Comparison of ENCODE assay signal across 14 cellular contexts in genomic region chr3:140859592-140860336, GRCh38.
A peak's percentile ranks its signal among the peaks of the same experiment; 100 is the strongest.
DNase-seq lines count a peak whose midpoint lies in the region; ATAC-seq and TF ChIP-seq lines count a peak whose summit lies in the region.
"Had no signal": no experiment of that assay in that cellular context is flagged by ENCODE, and none has a peak within 500 bp of the region (broad histone marks: within the 10 kb centered on the region; RNA-seq: fewer than 3 reads in every experiment).

No MANE protein-coding gene starts in this region.

- peaks cover 31% of the 10 kb centered on the region for H3K4me1 ChIP-seq in OCI-LY1 (ENCODE audit: insufficient read depth, low read length, severe bottlenecking)
- H3K4me1 ChIP-seq: colonic mucosa had no signal

- DNase-seq in NCI-H1105 (lab: John Stamatoyannopoulos, UW) (peak; percentile 55), left kidney (ENCODE audit: low read depth, low spot score) (peak; percentile 43), activated T-cell treated with anti-CD3 and anti-CD28 coated beads for 4 hours (no peak)
- DNase-seq in activated naive CD4-positive, alpha-beta T cell treated with anti-CD3 and anti-CD28 coated beads for 36 hours: no peak
- DNase-seq: activated naive CD8-positive, alpha-beta T cell treated with anti-CD3 and anti-CD28 coated beads, Interleukin-2, amount 50 U/mL, for 24 hours; colonic mucosa; GOT3; stimulated activated CD4-positive, alpha-beta T cell treated with anti-CD3 and anti-CD28 coated beads, Interleukin-4, amount 100 ng/mL, for 4 hours; stimulated activated naive CD8-positive, alpha-beta T cell treated with anti-CD3 and anti-CD28 coated beads, Interleukin-15, amount 100 ng/mL, for 72 hours had no signal

- no peaks in the 10 kb centered on the region for H3K36me3 ChIP-seq in OCI-LY1 (ENCODE audit: insufficient read depth, low read length)
- H3K36me3 ChIP-seq: colonic mucosa had no signal

- peak; percentile 61 for ATAC-seq in GM19324 (IDR thresholded peaks at IDR 0.05; ENCODE audit: low FRiP score, unreplicated experiment)
- ATAC-seq in GM18858 (IDR thresholded peaks at IDR 0.05; ENCODE audit: unreplicated experiment): no peak
- no peak for ATAC-seq in GM19452 (IDR thresholded peaks at IDR 0.05; ENCODE audit: unreplicated experiment)
- ATAC-seq: activated naive CD8-positive, alpha-beta T cell treated with anti-CD3 and anti-CD28 coated beads, Interleukin-2, amount 50 U/mL, for 24 hours; stimulated activated naive CD8-positive, alpha-beta T cell treated with anti-CD3 and anti-CD28 coated beads, Interleukin-15, amount 100 ng/mL, for 72 hours had no signal

- H3K9me3 ChIP-seq in OCI-LY1 (ENCODE audit: low read length): no peaks in the 10 kb centered on the region
- H3K9me3 ChIP-seq: colonic mucosa had no signal

- no peak overlapping the region for H3K4me2 ChIP-seq in OCI-LY1 (ENCODE audit: low read length)

- H3K9ac ChIP-seq in OCI-LY1 (ENCODE audit: low read length): peak overlapping the region; percentile 3; the same call in 1 of the 2 replicates

- H3K27me3 ChIP-seq in OCI-LY1 (ENCODE audit: insufficient read depth, low read length): no peaks in the 10 kb centered on the region
- H3K27me3 ChIP-seq: colonic mucosa had no signal

- H4K20me1 ChIP-seq in OCI-LY1 (ENCODE audit: insufficient read depth, low read length): no peaks in the 10 kb centered on the region

- no peak overlapping the region for H3K4me3 ChIP-seq in OCI-LY1 (ENCODE audit: low read depth, low read length, poor library complexity, severe bottlenecking)
- H3K4me3 ChIP-seq: colonic mucosa had no signal

- H3K27ac Mint-ChIP-seq in activated naive CD4-positive, alpha-beta T cell treated with anti-CD3 and anti-CD28 coated beads for 36 hours: no peak overlapping the region
- H3K27ac Mint-ChIP-seq: activated naive CD8-positive, alpha-beta T cell treated with anti-CD3 and anti-CD28 coated beads, Interleukin-2, amount 50 U/mL, for 24 hours; stimulated activated naive CD8-positive, alpha-beta T cell treated with anti-CD3 and anti-CD28 coated beads, Interleukin-15, amount 100 ng/mL, for 72 hours had no signal

- H3K27ac ChIP-seq in OCI-LY1 (ENCODE audit: low read depth, low read length, poor library complexity, severe bottlenecking): peak overlapping the region; percentile 81
- H3K27ac ChIP-seq: C4-2B, colonic mucosa had no signal

- intact Hi-C loops in activated naive CD4-positive, alpha-beta T cell treated with anti-CD3 and anti-CD28 coated beads for 36 hours (cut with micrococcal nuclease): loop anchor here (5.0 kb wide), 2 partner anchors 922 to 1747 kb away; partner anchors contain the start of gene CLSTN2

- no peaks in the 10 kb centered on the region for H3F3A ChIP-seq in OCI-LY1 (ENCODE audit: insufficient read depth, low read length)

- CTCF ChIA-PET in activated naive CD4-positive, alpha-beta T cell treated with anti-CD3 and anti-CD28 coated beads for 36 hours (lab: Charles Lee): no interaction called here

- no peaks in the 10 kb centered on the region for H3K9me2 ChIP-seq in OCI-LY1 (ENCODE audit: low read depth, low read length)

- no peaks in the 10 kb centered on the region for H3K79me2 ChIP-seq in OCI-LY1 (ENCODE audit: insufficient read depth, low read length)

- no peak overlapping the region for H3K4me3 Mint-ChIP-seq in activated naive CD4-positive, alpha-beta T cell treated with anti-CD3 and anti-CD28 coated beads for 36 hours
- H3K4me3 Mint-ChIP-seq: activated naive CD8-positive, alpha-beta T cell treated with anti-CD3 and anti-CD28 coated beads, Interleukin-2, amount 50 U/mL, for 24 hours; stimulated activated naive CD8-positive, alpha-beta T cell treated with anti-CD3 and anti-CD28 coated beads, Interleukin-15, amount 100 ng/mL, for 72 hours had no signal

- H3K9me3 Mint-ChIP-seq in activated naive CD4-positive, alpha-beta T cell treated with anti-CD3 and anti-CD28 coated beads for 36 hours: no peaks in the 10 kb centered on the region
- H3K9me3 Mint-ChIP-seq: activated naive CD8-positive, alpha-beta T cell treated with anti-CD3 and anti-CD28 coated beads, Interleukin-2, amount 50 U/mL, for 24 hours; stimulated activated naive CD8-positive, alpha-beta T cell treated with anti-CD3 and anti-CD28 coated beads, Interleukin-15, amount 100 ng/mL, for 72 hours had no signal

- H3K4me1 Mint-ChIP-seq in activated naive CD4-positive, alpha-beta T cell treated with anti-CD3 and anti-CD28 coated beads for 36 hours (ENCODE audit: low read depth): no peaks in the 10 kb centered on the region
- H3K4me1 Mint-ChIP-seq: activated naive CD8-positive, alpha-beta T cell treated with anti-CD3 and anti-CD28 coated beads, Interleukin-2, amount 50 U/mL, for 24 hours had no signal

- H2AFZ ChIP-seq in OCI-LY1 (ENCODE audit: low read length): 0 out of 2 replicates have a peak overlapping the region, but pooled peaks have one; percentile 4

- no peaks in the 10 kb centered on the region for H3K36me3 Mint-ChIP-seq in activated naive CD4-positive, alpha-beta T cell treated with anti-CD3 and anti-CD28 coated beads for 36 hours (ENCODE audit: low read depth)

- TF ChIP-seq CTCF in OCI-LY1 (IDR thresholded peaks at IDR 0.05; ENCODE audit: low read length): no peak

- H3K27me3 Mint-ChIP-seq in activated naive CD4-positive, alpha-beta T cell treated with anti-CD3 and anti-CD28 coated beads for 36 hours (ENCODE audit: low read depth): peaks cover 2% of the 10 kb centered on the region
- H3K27me3 Mint-ChIP-seq: stimulated activated naive CD8-positive, alpha-beta T cell treated with anti-CD3 and anti-CD28 coated beads, Interleukin-15, amount 100 ng/mL, for 72 hours had no signal

Comparison
In these comparisons a context has a peak if more than half of its experiments do, and no peak if none do; other contexts are left out.
1. DNase-seq: peak in NCI-H1105 (single experiment) and left kidney (single experiment); none in activated T-cell treated with anti-CD3 and anti-CD28 coated beads for 4 hours (single experiment) and activated naive CD4-positive, alpha-beta T cell treated with anti-CD3 and anti-CD28 coated beads for 36 hours (single experiment).